17 cellular contexts compared by ENCODE assay signal in genomic region chr10:124168991-124169826, GRCh38.
DNase-seq lines count a peak whose midpoint lies in the region; ATAC-seq and TF ChIP-seq lines count a peak whose summit lies in the region.
"Had no signal": no experiment of that assay in that cellular context is flagged by ENCODE, and none has a peak within 500 bp of the region (broad histone marks: within the 10 kb centered on the region; RNA-seq: fewer than 3 reads in every experiment).

No MANE protein-coding gene starts in this region.

- H2BK20ac ChIP-seq in H9 (ENCODE audit: low read depth, low read length, poor library complexity, severe bottlenecking): no peak overlapping the region

- H3K4me1 Mint-ChIP-seq in H9: 0 out of 4 replicates have a peak, but pooled peaks cover 0 to 3% of the 10 kb centered on the region in 2 experiments
- no peaks in the 10 kb centered on the region for H3K4me1 Mint-ChIP-seq in activated CD4-positive, alpha-beta memory T cell treated with anti-CD3 and anti-CD28 coated beads, Interleukin-2, amount 10 ng/mL, durations not matched to agents 7 days and 5 days
- H3K4me1 Mint-ChIP-seq: CD8-positive, alpha-beta memory T cell had no signal

- no peak overlapping the region for H2BK5ac ChIP-seq in H9 (ENCODE audit: insufficient read length, low read length)

- no peak overlapping the region for H2BK15ac ChIP-seq in H9 (ENCODE audit: low read depth, low read length)

- H3K27me3 ChIP-seq in DND-41 (ENCODE audit: insufficient read depth, low read length, poor library complexity) (no peaks in the 10 kb centered on the region), H9 (ENCODE audit: insufficient read depth, low read length) (no peaks in the 10 kb centered on the region)
- H3K27me3 ChIP-seq: BLaER1 treated with 17β-estradiol and CSF1 and Interleukin-3, amounts not matched to agents 10 nM and 100 nM had no signal

- no peak overlapping the region for H2AK5ac ChIP-seq in H9 (ENCODE audit: insufficient read length, low read length)

- H3K4me2 ChIP-seq in DND-41 (ENCODE audit: insufficient read depth, low read length) (no peak overlapping the region), H9 (ENCODE audit: insufficient read depth, insufficient read length, low read length) (no peak overlapping the region)
- H3K4me2 ChIP-seq: BLaER1 treated with 17β-estradiol and CSF1 and Interleukin-3, amounts not matched to agents 10 nM and 100 nM; KMS-11 had no signal

- H3K9me3 ChIP-seq in DND-41 (ENCODE audit: insufficient read depth, low read length, severe bottlenecking): no peaks in the 10 kb centered on the region
- no peaks in the 10 kb centered on the region for H3K9me3 ChIP-seq in H9 (ENCODE audit: control insufficient read depth, low read depth, low read length)

- CTCF ChIA-PET in activated CD4-positive, alpha-beta memory T cell treated with anti-CD3 and anti-CD28 coated beads, Interleukin-2, amount 10 ng/mL, durations not matched to agents 7 days and 5 days (lab: Charles Lee): no interaction called here

- H3K9me3 Mint-ChIP-seq in H9: no peaks in the 10 kb centered on the region
- no peaks in the 10 kb centered on the region for H3K9me3 Mint-ChIP-seq in activated CD4-positive, alpha-beta memory T cell treated with anti-CD3 and anti-CD28 coated beads, Interleukin-2, amount 10 ng/mL, durations not matched to agents 7 days and 5 days

- H3T11ph ChIP-seq in H9 (ENCODE audit: low read length): no peak overlapping the region

- no peak overlapping the region for H3K4ac ChIP-seq in H9 (ENCODE audit: low read depth, low read length)

- H2BK12ac ChIP-seq in H9 (ENCODE audit: insufficient read length, low read depth, low read length): no peak overlapping the region

- H4K5ac ChIP-seq in H9 (ENCODE audit: insufficient read length, low read depth, low read length): no peak overlapping the region

- no peak overlapping the region for H3K23ac ChIP-seq in H9 (ENCODE audit: insufficient read length, low read depth, low read length)

- H3K27ac ChIP-seq in DND-41 (ENCODE audit: low read length) (no peak overlapping the region), H9 (ENCODE audit: insufficient read length, low read depth, low read length) (no peak overlapping the region)
- H3K27ac ChIP-seq: BLaER1 treated with 17β-estradiol and CSF1 and Interleukin-3, amounts not matched to agents 10 nM and 100 nM; KMS-11 had no signal

- H4K91ac ChIP-seq in H9 (ENCODE audit: insufficient read length, low read depth, low read length): no peak overlapping the region

- H3K79me2 ChIP-seq in DND-41 (ENCODE audit: insufficient read depth, low read length) (no peaks in the 10 kb centered on the region), H9 (ENCODE audit: insufficient read depth, low read length) (no peaks in the 10 kb centered on the region)

- H3K36me3 ChIP-seq in DND-41 (ENCODE audit: insufficient read depth, low read length): no peaks in the 10 kb centered on the region
- H3K36me3 ChIP-seq: BLaER1 treated with 17β-estradiol and CSF1 and Interleukin-3, amounts not matched to agents 10 nM and 100 nM had no signal

- H3K79me1 ChIP-seq in H9 (ENCODE audit: insufficient read depth, low read depth, low read length, poor library complexity, severe bottlenecking): no peaks in the 10 kb centered on the region

- H3K27me3 Mint-ChIP-seq in H9 (ENCODE audit: low read depth): peaks cover 7% of the 10 kb centered on the region
- H3K27me3 Mint-ChIP-seq in activated CD4-positive, alpha-beta memory T cell treated with anti-CD3 and anti-CD28 coated beads, Interleukin-2, amount 10 ng/mL, durations not matched to agents 7 days and 5 days: peaks cover 6% of the 10 kb centered on the region

- H3K4me1 ChIP-seq in DND-41 (ENCODE audit: insufficient read depth, low read length) (no peaks in the 10 kb centered on the region), H9 (ENCODE audit: insufficient read depth, low read length) (no peaks in the 10 kb centered on the region)

- H2BK120ac ChIP-seq in H9 (ENCODE audit: low read depth, low read length, poor library complexity, severe bottlenecking): no peak overlapping the region

- ATAC-seq in DND-41 (ENCODE audit: insufficient read depth, low read depth) (no peak), left lobe of liver (no peak), GM18511 (IDR thresholded peaks at IDR 0.05; ENCODE audit: unreplicated experiment) (no peak)

- no peak overlapping the region for H3K9ac ChIP-seq in DND-41 (ENCODE audit: low read depth, low read length)
- H3K9ac ChIP-seq in H9 (ENCODE audit: extremely low read depth, insufficient read length, low read length): no peak overlapping the region
- H3K9ac ChIP-seq: BLaER1 treated with 17β-estradiol and CSF1 and Interleukin-3, amounts not matched to agents 10 nM and 100 nM; KMS-11 had no signal

- H3K36me3 Mint-ChIP-seq in H9 (ENCODE audit: insufficient read depth in 1 of 3, low read depth in 3 of 3): no peaks in the 10 kb centered on the region; a peak in 1 of 7 replicates
- H3K36me3 Mint-ChIP-seq in activated CD4-positive, alpha-beta memory T cell treated with anti-CD3 and anti-CD28 coated beads, Interleukin-2, amount 10 ng/mL, durations not matched to agents 7 days and 5 days (ENCODE audit: low read depth): no peaks in the 10 kb centered on the region
- H3K36me3 Mint-ChIP-seq: CD8-positive, alpha-beta memory T cell had no signal

- POLR2A ChIA-PET in activated CD4-positive, alpha-beta memory T cell treated with anti-CD3 and anti-CD28 coated beads, Interleukin-2, amount 10 ng/mL, durations not matched to agents 7 days and 5 days (lab: Charles Lee): no interaction called here

- TF ChIP-seq CTCF in DND-41 (IDR thresholded peaks at IDR 0.05; ENCODE audit: borderline replicate concordance, extremely low read depth, low read length, poor library complexity, severe bottlenecking): no peak
- TF ChIP-seq CTCF in H9 (conservative IDR thresholded peaks at IDR 0.05): no peak

- DNase-seq in DND-41 (peak; percentile 5), H9 (peak; percentile 28), left lobe of liver (ENCODE audit: low spot score) (peak; percentile 42), NCI-H146 (lab: John Stamatoyannopoulos, UW) (no peak)
- DNase-seq in stimulated activated CD8-positive, alpha-beta memory T cell treated with anti-CD3 and anti-CD28 coated beads, Interleukin-4, amount 100 ng/mL, for 48 hours: peak; percentile 10
- DNase-seq in activated CD4-positive, alpha-beta memory T cell treated with anti-CD3 and anti-CD28 coated beads, Interleukin-2, amount 10 ng/mL, durations not matched to agents 7 days and 5 days: no peak
- DNase-seq: CD8-positive, alpha-beta memory T cell; DMS53; MV-4-11; NCI-H1417; NCI-H1930; NCI-H226; NCI-H524 treated with DMSO at 0.1 percent for 48 hours; SIG-M5 had no signal

- no peaks in the 10 kb centered on the region for H3K23me2 ChIP-seq in H9 (ENCODE audit: insufficient read length, low read depth, low read length, poor library complexity, severe bottlenecking)

- no peak overlapping the region for H4K8ac ChIP-seq in H9 (replicated peaks; ENCODE audit: insufficient read length, low read depth, low read length)

- H3K4me3 ChIP-seq in DND-41 (ENCODE audit: low read depth in 1 of 2, low read length in 2 of 2): no peak overlapping the region
- H3K4me3 ChIP-seq: BLaER1 treated with 17β-estradiol and CSF1 and Interleukin-3, amounts not matched to agents 10 nM and 100 nM had no signal

- no CpG with 5 or more reads among the region's 17 CpGs for WGBS in H9 (ENCODE audit: extremely low coverage, insufficient read length, low lambda C conversion rate)

- H3K4me3 Mint-ChIP-seq in H9: no peak overlapping the region
- H3K4me3 Mint-ChIP-seq in activated CD4-positive, alpha-beta memory T cell treated with anti-CD3 and anti-CD28 coated beads, Interleukin-2, amount 10 ng/mL, durations not matched to agents 7 days and 5 days: no peak overlapping the region
- H3K4me3 Mint-ChIP-seq: CD8-positive, alpha-beta memory T cell had no signal

- no peak overlapping the region for H3K18ac ChIP-seq in H9 (ENCODE audit: insufficient read length, low read depth, low read length)

- H4K20me1 ChIP-seq in DND-41 (ENCODE audit: insufficient read depth, low read length): no peaks in the 10 kb centered on the region
- no peaks in the 10 kb centered on the region for H4K20me1 ChIP-seq in H9 (ENCODE audit: control insufficient read depth, insufficient read depth, insufficient read length)
- H4K20me1 ChIP-seq: BLaER1 treated with 17β-estradiol and CSF1 and Interleukin-3, amounts not matched to agents 10 nM and 100 nM had no signal

- H2AFZ ChIP-seq in DND-41 (ENCODE audit: low read depth, low read length) (no peak overlapping the region), H9 (ENCODE audit: low read length) (no peak overlapping the region)

- H3K14ac ChIP-seq in H9 (ENCODE audit: insufficient read depth, low read length): 0 out of 2 replicates have a peak overlapping the region, but pooled peaks have one; percentile 5

- no peak overlapping the region for H3K56ac ChIP-seq in H9 (ENCODE audit: insufficient read length, low read depth, low read length)

- H3K27ac Mint-ChIP-seq in H9: no peak overlapping the region
- H3K27ac Mint-ChIP-seq in activated CD4-positive, alpha-beta memory T cell treated with anti-CD3 and anti-CD28 coated beads, Interleukin-2, amount 10 ng/mL, durations not matched to agents 7 days and 5 days: no peak overlapping the region
- H3K27ac Mint-ChIP-seq: CD8-positive, alpha-beta memory T cell had no signal

Comparison
In these comparisons a context has a peak if more than half of its experiments do, and no peak if none do; other contexts are left out.
1. DNase-seq: peak in DND-41 (single experiment), H9 (single experiment), left lobe of liver (single experiment) and stimulated activated CD8-positive, alpha-beta memory T cell treated with anti-CD3 and anti-CD28 coated beads, Interleukin-4, amount 100 ng/mL, for 48 hours (single experiment); none in activated CD4-positive, alpha-beta memory T cell treated with anti-CD3 and anti-CD28 coated beads, Interleukin-2, amount 10 ng/mL, durations not matched to agents 7 days and 5 days (single experiment) and NCI-H146 (single experiment).